Comparison of ENCODE assay signal across 23 cellular contexts in the genomic region with DNA sequence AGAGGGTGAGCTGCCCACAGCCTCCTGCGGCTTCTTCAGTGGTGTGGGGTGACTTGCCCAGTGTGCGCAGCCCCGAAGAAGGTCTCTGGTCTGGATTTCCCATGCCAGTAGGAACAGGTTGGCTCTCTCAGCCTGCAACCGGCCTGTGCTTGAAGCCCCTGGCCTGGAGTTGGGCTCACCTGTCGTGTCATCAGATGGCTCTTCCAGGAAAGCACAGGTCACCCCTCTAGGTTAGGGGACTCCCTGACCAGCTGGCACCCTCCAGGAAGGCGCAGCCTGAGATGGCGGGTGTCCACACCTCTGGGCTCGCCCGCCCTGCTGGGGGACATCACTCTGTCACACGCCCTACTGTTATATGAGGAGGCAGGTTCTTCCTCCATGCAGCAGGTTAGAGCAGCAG.
"Had no signal": no experiment of that assay in that cellular context is flagged by ENCODE, and none has a peak within 500 bp of the region (broad histone marks: within the 10 kb centered on the region; RNA-seq: fewer than 3 reads in every experiment).

No MANE protein-coding gene starts in this region.

- H3K4me2 ChIP-seq: neural progenitor cell had no signal

- H3K9me3 ChIP-seq: left lung, lower lobe of right lung, testis, transverse colon had no signal

- ATAC-seq: esophagus mucosa; left lung; lower lobe of right lung; natural killer cell treated with Interleukin-12 subunit alpha and Interleukin-12 subunit beta and Interleukin-15 and Interleukin-18, amount 100 ng/mL, for 72 hours; stimulated activated effector memory CD8-positive, alpha-beta T cell treated with anti-CD3 and anti-CD28 coated beads, Interleukin-12 subunit alpha, Interleukin-12 subunit beta, amount 100 ng/mL, for 72 hours had no signal

- H2AFZ ChIP-seq: neural progenitor cell had no signal

- H3K4me3 Mint-ChIP-seq: immature natural killer cell; memory B cell; mesothelial cell of epicardium; natural killer cell treated with Interleukin-12 subunit alpha and Interleukin-12 subunit beta and Interleukin-15 and Interleukin-18, amount 100 ng/mL, for 72 hours; neural progenitor cell; stimulated activated effector memory CD8-positive, alpha-beta T cell treated with anti-CD3 and anti-CD28 coated beads, Interleukin-12 subunit alpha, Interleukin-12 subunit beta, amount 100 ng/mL, for 72 hours; stimulated activated naive CD8-positive, alpha-beta T cell treated with anti-CD3 and anti-CD28 coated beads, Interleukin-15, Interleukin-2, amounts not matched to agents 100 ng/mL and 50 ng/mL, for 24 hours had no signal

- H3K4me1 ChIP-seq: neural progenitor cell, testis had no signal

- H3K36me3 Mint-ChIP-seq: immature natural killer cell; memory B cell; mesothelial cell of epicardium; natural killer cell treated with Interleukin-12 subunit alpha and Interleukin-12 subunit beta and Interleukin-15 and Interleukin-18, amount 100 ng/mL, for 72 hours; stimulated activated effector memory CD8-positive, alpha-beta T cell treated with anti-CD3 and anti-CD28 coated beads, Interleukin-12 subunit alpha, Interleukin-12 subunit beta, amount 100 ng/mL, for 72 hours had no signal

- DNase-seq: caudate nucleus; effector CD8-positive, alpha-beta T cell; glutamatergic neuron; immature natural killer cell; lower lobe of right lung; occipital lobe; small intestine; stimulated activated CD4-positive, alpha-beta T cell treated with anti-CD3 and anti-CD28 coated beads, Interleukin-2, amount 100 ng/mL, for 48 hours; stimulated activated CD8-positive, alpha-beta memory T cell treated with anti-CD3 and anti-CD28 coated beads, Interleukin-4, amount 100 ng/mL, for 48 hours; testis; transverse colon had no signal

- H3K9ac ChIP-seq: neural progenitor cell had no signal

- H3K27me3 ChIP-seq: left lung, neural progenitor cell, testis, transverse colon had no signal

- FAIRE-seq: endometrium, frontal cortex, keratinocyte, small intestine had no signal

- H3K27ac Mint-ChIP-seq: immature natural killer cell; memory B cell; mesothelial cell of epicardium; natural killer cell treated with Interleukin-12 subunit alpha and Interleukin-12 subunit beta and Interleukin-15 and Interleukin-18, amount 100 ng/mL, for 72 hours; neural progenitor cell; stimulated activated effector memory CD8-positive, alpha-beta T cell treated with anti-CD3 and anti-CD28 coated beads, Interleukin-12 subunit alpha, Interleukin-12 subunit beta, amount 100 ng/mL, for 72 hours; stimulated activated naive CD8-positive, alpha-beta T cell treated with anti-CD3 and anti-CD28 coated beads, Interleukin-15, Interleukin-2, amounts not matched to agents 100 ng/mL and 50 ng/mL, for 24 hours had no signal

- H3K4me1 Mint-ChIP-seq: immature natural killer cell; memory B cell; stimulated activated effector memory CD8-positive, alpha-beta T cell treated with anti-CD3 and anti-CD28 coated beads, Interleukin-12 subunit alpha, Interleukin-12 subunit beta, amount 100 ng/mL, for 72 hours had no signal

- H3K36me3 ChIP-seq: neural progenitor cell, transverse colon had no signal

- H3K27me3 Mint-ChIP-seq: stimulated activated naive CD8-positive, alpha-beta T cell treated with anti-CD3 and anti-CD28 coated beads, Interleukin-15, Interleukin-2, amounts not matched to agents 100 ng/mL and 50 ng/mL, for 24 hours had no signal

- H3K27ac ChIP-seq: left lung, lower lobe of right lung, neural progenitor cell, testis, transverse colon had no signal

- H3K4me3 ChIP-seq: coronary artery, left lung, lower lobe of right lung, neural progenitor cell, testis, transverse colon had no signal

- H3K9me3 Mint-ChIP-seq: immature natural killer cell; mesothelial cell of epicardium; natural killer cell treated with Interleukin-12 subunit alpha and Interleukin-12 subunit beta and Interleukin-15 and Interleukin-18, amount 100 ng/mL, for 72 hours; neural progenitor cell; stimulated activated effector memory CD8-positive, alpha-beta T cell treated with anti-CD3 and anti-CD28 coated beads, Interleukin-12 subunit alpha, Interleukin-12 subunit beta, amount 100 ng/mL, for 72 hours; stimulated activated naive CD8-positive, alpha-beta T cell treated with anti-CD3 and anti-CD28 coated beads, Interleukin-15, Interleukin-2, amounts not matched to agents 100 ng/mL and 50 ng/mL, for 24 hours had no signal
